ENCODE assay signal across 8 cellular contexts in the genomic region with DNA sequence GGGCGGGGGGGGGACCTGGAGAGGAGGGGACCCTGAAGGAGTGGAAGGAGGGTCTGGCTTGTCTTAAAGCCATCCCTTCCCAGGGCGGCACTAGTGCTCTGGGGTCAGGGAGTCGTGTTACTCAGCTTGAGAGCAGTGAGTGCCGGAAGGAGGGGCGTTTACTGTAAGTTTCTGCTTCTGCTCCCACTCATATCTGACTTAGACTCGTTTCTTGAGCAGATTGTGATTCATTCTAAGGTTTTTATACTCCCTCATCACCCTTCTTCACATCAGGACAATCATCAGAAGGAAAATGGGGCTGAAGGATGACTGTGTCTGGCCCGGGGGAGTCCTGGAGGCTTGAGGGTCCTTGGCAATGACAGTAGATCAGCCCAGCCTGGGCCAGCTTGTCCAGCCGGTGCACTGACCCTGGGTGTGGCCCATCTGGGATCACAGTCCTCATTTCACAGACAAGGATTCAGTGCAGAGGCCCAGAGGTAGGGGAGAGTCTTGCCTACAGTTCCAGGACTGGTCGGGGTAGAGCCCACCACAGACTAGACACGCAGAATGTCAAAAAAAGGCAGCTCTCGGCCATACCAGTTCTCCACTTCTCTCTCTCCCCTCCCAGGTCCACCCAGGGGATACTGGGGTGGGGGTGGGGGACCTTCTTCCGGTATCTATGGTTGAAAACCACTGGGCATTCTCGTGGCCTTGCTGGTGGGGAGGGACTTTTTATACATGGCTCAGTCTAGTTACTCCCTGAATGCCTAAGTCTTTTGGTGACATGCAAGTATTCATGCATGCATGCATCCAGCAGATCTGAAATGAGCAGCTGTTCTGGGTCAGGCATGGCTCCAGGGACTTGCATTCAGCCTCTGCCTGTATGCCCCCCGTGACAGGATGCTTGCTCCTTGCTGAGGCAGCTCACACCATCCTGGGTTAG. TPM values are rescaled to one million over a fixed set of nuclear protein-coding genes. Genes with fewer than 3 reads are reported as not detected.
A peak's percentile ranks its signal among the peaks of the same experiment; 100 is the strongest.
DNase-seq lines count a peak whose midpoint lies in the region; ATAC-seq and TF ChIP-seq lines count a peak whose summit lies in the region.

No MANE protein-coding gene starts in this region.

- H3K4ac ChIP-seq in trophoblast cell (ENCODE audit: low read depth, low read length) = no peak overlapping the region

- H2BK120ac ChIP-seq in trophoblast cell (ENCODE audit: insufficient read depth, low read length, poor library complexity) = no peak overlapping the region

- peaks cover 16 to 17% of the 10 kb centered on the region in 2 experiments for H3K4me1 ChIP-seq in trophoblast cell (ENCODE audit: control insufficient read depth in 1 of 2, insufficient read depth in 2 of 2, low read length in 2 of 2)

- no peak overlapping the region for H3K14ac ChIP-seq in trophoblast cell (ENCODE audit: low read length)

- H3K9ac ChIP-seq in trophoblast cell (ENCODE audit: low read length) = no peak overlapping the region

- ATAC-seq in GM18511 (IDR thresholded peaks at IDR 0.05; ENCODE audit: unreplicated experiment) (peak; percentile 64), HG03571 (IDR thresholded peaks at IDR 0.05; ENCODE audit: unreplicated experiment) (peak; percentile 39)

- H3K18ac ChIP-seq in trophoblast cell (ENCODE audit: low read length) = no peak overlapping the region

- DNase-seq in astrocyte of the spinal cord (ENCODE audit: low read depth, low spot score) (peak; percentile 22), trophoblast cell (peak in 1 of 2 donors; percentile 5), H4 (ENCODE audit: low spot score) (no peak), HUDEP-2 (lab: John Stamatoyannopoulos, UW; ENCODE audit: unreplicated experiment in 76 of 76) (no peak), KBM-7 (no peak)
- no peak for DNase-seq in activated CD8-positive, alpha-beta memory T cell treated with anti-CD3 and anti-CD28 coated beads, Interleukin-2, amount 50 U/mL, for 4 hours

- H4K8ac ChIP-seq in trophoblast cell (ENCODE audit: low read depth, low read length) = no peak overlapping the region

- H3K27ac ChIP-seq in trophoblast cell (ENCODE audit: low read depth, low read length) = peak overlapping the region; percentile 54

- no peak overlapping the region for H3K23ac ChIP-seq in trophoblast cell (ENCODE audit: low read length)

- H3K4me2 ChIP-seq in trophoblast cell (ENCODE audit: low read length) = peak overlapping the region; percentile 23

- in situ Hi-C loops in astrocyte of the spinal cord (cut with HindIII; ENCODE audit: low sequenced_read_pairs) = no loop called here
- in situ Hi-C loops in KBM-7 (cut with MboI; ENCODE audit: low pct_unique_long_range_greater_than_20kb, low sequenced_read_pairs) = no loop called here

- H2AFZ ChIP-seq in trophoblast cell (ENCODE audit: insufficient read depth, low read length, poor library complexity) = no peak overlapping the region

- peaks cover 2% of the 10 kb centered on the region for H3K79me1 ChIP-seq in trophoblast cell (ENCODE audit: low read length)

- H3K9me3 ChIP-seq in trophoblast cell (ENCODE audit: insufficient read depth, low read depth, low read length) = peaks cover 5% of the 10 kb centered on the region

- TF ChIP-seq CTCF in astrocyte of the spinal cord (IDR thresholded peaks at IDR 0.05; ENCODE audit: low read depth, low read length) = no peak

- no peak overlapping the region for H2AK5ac ChIP-seq in trophoblast cell (ENCODE audit: low read length)

- no peaks in the 10 kb centered on the region for H3K36me3 ChIP-seq in trophoblast cell (ENCODE audit: control insufficient read depth in 1 of 2, insufficient read depth in 2 of 2, low read length in 2 of 2)

- no peak overlapping the region for H2BK12ac ChIP-seq in trophoblast cell (ENCODE audit: low read length)

- no CpG with 5 or more reads among the region's 14 CpGs for WGBS in trophoblast cell (ENCODE audit: extremely low coverage, insufficient coverage, insufficient read length)

- no peak overlapping the region for H4K91ac ChIP-seq in trophoblast cell (ENCODE audit: low read depth, low read length)

- no peak overlapping the region for H2BK5ac ChIP-seq in trophoblast cell (ENCODE audit: low read depth, low read length, poor library complexity)

- no peaks in the 10 kb centered on the region for H3K79me2 ChIP-seq in trophoblast cell (ENCODE audit: control insufficient read depth, insufficient read depth, low read length, poor library complexity)

- H3K4me3 ChIP-seq in astrocyte of the spinal cord (ENCODE audit: low read depth, low read length) (no peak overlapping the region), trophoblast cell (ENCODE audit: low read depth, low read length) (no peak overlapping the region)

- H3K27me3 ChIP-seq in trophoblast cell (ENCODE audit: insufficient read depth, low read length) = peaks cover 15% of the 10 kb centered on the region

- H4K12ac ChIP-seq in trophoblast cell (ENCODE audit: low read depth, low read length) = no peak overlapping the region

RNA-seq across cellular contexts. Expression of a gene that starts 5.1 kb away (rescaled TPM):
- polyA plus RNA-seq in trophoblast cell (2013) = 0.16 and 0.19 TPM in 2 replicates
- total RNA-seq in H4 (2014; rRNA removed; shearing (Covaris generic)) = 0.02 TPM in 1 of 2 replicates, not detected in the other

RNA-seq across cellular contexts. Expression of a gene that starts 48.9 kb away (rescaled TPM):
- polyA plus RNA-seq in trophoblast cell (2013) = 32.1 and 33.6 TPM in 2 replicates
- total RNA-seq in H4 (2014; rRNA removed; shearing (Covaris generic)) = 15.3 and 18.6 TPM in 2 replicates
